ENCODE assay signal across 4 cellular contexts in genomic region chr12:74071182-74071581, GRCh38.
"Had no signal": no experiment of that assay in that cellular context is flagged by ENCODE, and none has a peak within 500 bp of the region (broad histone marks: within the 10 kb centered on the region; RNA-seq: fewer than 3 reads in every experiment).

No MANE protein-coding gene starts in this region.

- H3K4me3 Mint-ChIP-seq: IgD-negative memory B cell had no signal

- H3K4me1 Mint-ChIP-seq: IgD-negative memory B cell had no signal

- H3K36me3 Mint-ChIP-seq: IgD-negative memory B cell had no signal

- H3K27me3 Mint-ChIP-seq: IgD-negative memory B cell had no signal

- DNase-seq: IMR-90, KBM-7, KG1 had no signal
